In the genomic region with DNA sequence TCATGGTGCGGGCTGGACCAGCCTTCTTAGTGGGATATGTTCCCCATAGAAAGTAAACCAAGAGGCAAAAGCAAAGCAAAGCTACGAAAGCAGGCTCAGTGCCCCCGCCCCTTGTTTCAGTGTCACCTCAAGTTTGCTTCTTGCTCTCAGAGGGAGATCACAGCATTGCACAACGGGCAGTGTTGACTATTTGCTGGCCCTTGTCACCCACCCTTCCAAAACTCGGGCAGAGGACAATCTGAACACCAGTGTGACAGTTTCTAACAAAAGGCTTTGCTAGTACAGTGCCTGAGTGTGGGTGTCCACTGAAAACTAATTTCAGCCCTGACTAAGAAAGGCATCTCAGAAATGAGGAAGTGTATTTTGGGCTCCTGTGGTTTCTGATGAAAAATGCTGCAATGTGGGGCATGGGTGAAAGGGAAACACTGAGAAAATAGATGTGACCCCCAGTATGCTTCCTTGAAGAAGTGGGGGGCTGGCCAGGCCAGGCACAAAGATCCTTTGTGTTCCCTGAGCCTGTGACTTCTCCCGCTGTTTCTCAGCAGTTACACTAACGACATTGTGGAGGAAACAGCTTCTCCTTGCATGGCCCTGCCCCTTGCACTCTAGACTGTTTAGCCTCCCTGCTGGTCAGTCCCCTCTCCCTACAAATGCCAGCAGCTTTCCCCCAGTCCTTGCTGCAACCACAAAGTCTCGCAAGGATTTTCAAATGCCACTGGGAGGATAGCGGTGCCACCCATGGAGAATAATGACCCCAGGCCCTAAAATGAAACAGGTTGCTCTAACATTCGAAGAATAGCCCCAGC, we compare ENCODE assay signal across 8 cellular contexts. TPM values are rescaled to one million over a fixed set of nuclear protein-coding genes. Genes with fewer than 3 reads are reported as not detected.
DNase-seq lines count a peak whose midpoint lies in the region; ATAC-seq and TF ChIP-seq lines count a peak whose summit lies in the region.

No MANE protein-coding gene starts in this region.

- no peak overlapping the region for H3K9ac ChIP-seq in muscle layer of colon (ENCODE audit: low read length)

- CTCF ChIA-PET in AG04450 (lab: Charles Lee): no interaction called here

- H3K4me1 ChIP-seq in Peyer's patch (peaks cover 0 to 27% (median 1%) of the 10 kb centered on the region in 4 donors), muscle layer of colon (ENCODE audit: insufficient read depth, low read length) (peaks cover 6% of the 10 kb centered on the region)

- peaks cover 24% of the 10 kb centered on the region for H3K4me1 Mint-ChIP-seq in endothelial cell (ENCODE audit: unreplicated experiment)

- no peak overlapping the region for H3K4me3 Mint-ChIP-seq in endothelial cell (ENCODE audit: unreplicated experiment)

- POLR2A ChIA-PET in AG04450 (lab: Yijun Ruan, JAX): interaction anchor here (3.4 kb wide), 1 partner anchor 19 kb away, joined by 19 read pairs; no protein-coding TSS in a partner anchor

- H3K27ac ChIP-seq in AG04450 (ENCODE audit: low read depth, low read length) (peak overlapping the region; percentile 97), Peyer's patch (peak overlapping the region; percentile 11 to 79 (median 44)), muscle layer of colon (ENCODE audit: low read depth, low read length) (peak overlapping the region; percentile 21)

- H3K9me3 ChIP-seq in AG04450 (ENCODE audit: control insufficient read depth, insufficient read depth, low read length): no peaks in the 10 kb centered on the region
- H3K9me3 ChIP-seq in Peyer's patch: no peaks in the 10 kb centered on the region
- H3K9me3 ChIP-seq in muscle layer of colon (ENCODE audit: low read length): no peaks in the 10 kb centered on the region

- peak; percentile 16; the same call in 1 of the 2 replicates for TF ChIP-seq CTCF in AG04450 (IDR thresholded peaks at IDR 0.05; ENCODE audit: low read depth, low read length)
- no peak for TF ChIP-seq CTCF in Peyer's patch (IDR thresholded peaks at IDR 0.05)
- no peak for TF ChIP-seq CTCF in endothelial cell (IDR thresholded peaks at IDR 0.05; ENCODE audit: unreplicated experiment)

- peak overlapping the region; percentile 52 for H3K27ac Mint-ChIP-seq in endothelial cell (ENCODE audit: unreplicated experiment)

- H3K36me3 ChIP-seq in Peyer's patch (no peaks in the 10 kb centered on the region), muscle layer of colon (ENCODE audit: insufficient read depth, low read length) (no peaks in the 10 kb centered on the region)

- H3K4me3 ChIP-seq in AG04450 (ENCODE audit: low read depth, low read length) (peak overlapping the region; percentile 25; the same call in 1 of the 2 replicates), Peyer's patch (no peak overlapping the region), muscle layer of colon (ENCODE audit: low read depth in 1 of 2, low read length in 2 of 2) (no peak overlapping the region)

- H3K27me3 ChIP-seq in AG04450 (ENCODE audit: control insufficient read depth, insufficient read depth, low read length) (no peaks in the 10 kb centered on the region), Peyer's patch (no peaks in the 10 kb centered on the region), muscle layer of colon (ENCODE audit: control insufficient read depth in 1 of 2, insufficient read depth in 2 of 2, low read length in 2 of 2) (no peaks in the 10 kb centered on the region)

- no peaks in the 10 kb centered on the region for H3K36me3 Mint-ChIP-seq in endothelial cell (ENCODE audit: low read depth, unreplicated experiment)

- ATAC-seq in GM18868 (IDR thresholded peaks at IDR 0.05; ENCODE audit: unreplicated experiment): peak; percentile 89
- ATAC-seq in HG03045 (IDR thresholded peaks at IDR 0.05; ENCODE audit: unreplicated experiment): peak; percentile 85

- H3K9me3 Mint-ChIP-seq in endothelial cell (ENCODE audit: unreplicated experiment): no peaks in the 10 kb centered on the region

- DNase-seq in AG04450 (ENCODE audit: low read depth, low spot score) (no peak), Peyer's patch (no peak), endothelial cell (ENCODE audit: low spot score) (no peak), T-helper 9 cell (no peak), amniotic stem cell (lab: John Stamatoyannopoulos, UW) (no peak)

- peaks cover 6% of the 10 kb centered on the region for H3K27me3 Mint-ChIP-seq in endothelial cell (ENCODE audit: unreplicated experiment)

- no peak for TF ChIP-seq POLR2A in Peyer's patch (IDR thresholded peaks at IDR 0.05)

RNA-seq across cellular contexts. Expression of a gene that starts 33.3 kb away (rescaled TPM):
- polyA plus RNA-seq in AG04450 (2011; rRNA removed): 0.38 and 0.52 TPM in 2 replicates
- polyA minus RNA-seq in AG04450 (2011; rRNA and poly(A)+ RNA removed): 0.51 and 1.00 TPM in 2 replicates
- total RNA-seq in Peyer's patch (1 to 10 TPM in 2 of 4 donors, under 1 TPM in 2; 0.70 to 3.8 (median 1.7) TPM), endothelial cell (ENCODE audit: unreplicated experiment) (0.26 TPM)

Comparison
In these comparisons a context has a peak if more than half of its experiments do, and no peak if none do; other contexts are left out.
1. H3K27ac ChIP-seq: peak in every context shown above with its lines; median percentile 97 in AG04450; 44 in Peyer's patch; 21 in muscle layer of colon.